In the genomic region with DNA sequence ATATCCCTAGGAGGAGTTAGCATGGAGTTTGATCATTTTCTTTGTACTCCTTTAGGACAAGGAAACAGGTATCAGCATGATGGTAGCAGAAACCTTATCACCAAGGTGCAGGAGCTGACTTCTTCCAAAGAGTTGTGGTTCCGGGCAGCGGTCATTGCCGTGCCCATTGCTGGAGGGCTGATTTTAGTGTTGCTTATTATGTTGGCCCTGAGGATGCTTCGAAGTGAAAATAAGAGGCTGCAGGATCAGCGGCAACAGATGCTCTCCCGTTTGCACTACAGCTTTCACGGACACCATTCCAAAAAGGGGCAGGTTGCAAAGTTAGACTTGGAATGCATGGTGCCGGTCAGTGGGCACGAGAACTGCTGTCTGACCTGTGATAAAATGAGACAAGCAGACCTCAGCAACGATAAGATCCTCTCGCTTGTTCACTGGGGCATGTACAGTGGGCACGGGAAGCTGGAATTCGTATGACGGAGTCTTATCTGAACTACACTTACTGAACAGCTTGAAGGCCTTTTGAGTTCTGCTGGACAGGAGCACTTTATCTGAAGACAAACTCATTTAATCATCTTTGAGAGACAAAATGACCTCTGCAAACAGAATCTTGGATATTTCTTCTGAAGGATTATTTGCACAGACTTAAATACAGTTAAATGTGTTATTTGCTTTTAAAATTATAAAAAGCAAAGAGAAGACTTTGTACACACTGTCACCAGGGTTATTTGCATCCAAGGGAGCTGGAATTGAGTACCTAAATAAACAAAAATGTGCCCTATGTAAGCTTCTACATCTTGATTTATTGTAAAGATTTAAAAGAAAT, we compare ENCODE assay signal across 2 cellular contexts.
TF ChIP-seq lines count a peak whose summit lies in the region.

No MANE protein-coding gene starts in this region.

TF ChIP-seq in SK-N-SH, 30 proteins besides CTCF, POLR2A, EP300 and RAD21 (continued from another document):
- TF ChIP-seq, protein P1, sequence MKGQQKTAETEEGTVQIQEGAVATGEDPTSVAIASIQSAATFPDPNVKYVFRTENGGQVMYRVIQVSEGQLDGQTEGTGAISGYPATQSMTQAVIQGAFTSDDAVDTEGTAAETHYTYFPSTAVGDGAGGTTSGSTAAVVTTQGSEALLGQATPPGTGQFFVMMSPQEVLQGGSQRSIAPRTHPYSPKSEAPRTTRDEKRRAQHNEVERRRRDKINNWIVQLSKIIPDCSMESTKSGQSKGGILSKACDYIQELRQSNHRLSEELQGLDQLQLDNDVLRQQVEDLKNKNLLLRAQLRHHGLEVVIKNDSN (IDR thresholded peaks at IDR 0.05; ENCODE audit: borderline replicate concordance, low read depth), result no peak
- TF ChIP-seq JUND (IDR thresholded peaks at IDR 0.05), result no peak
- TF ChIP-seq MEF2A (IDR thresholded peaks at IDR 0.05; ENCODE audit: borderline replicate concordance, low read depth), result no peak
- no peak for TF ChIP-seq NFIC (IDR thresholded peaks at IDR 0.05; ENCODE audit: borderline replicate concordance)
- TF ChIP-seq RCOR1 (IDR thresholded peaks at IDR 0.05; ENCODE audit: low read length), result peak; percentile 87
- TF ChIP-seq ELF1 (IDR thresholded peaks at IDR 0.05), result no peak
- no peak for TF ChIP-seq IRF3 (IDR thresholded peaks at IDR 0.05; ENCODE audit: low read depth, low read length)
- TF ChIP-seq YY1 (IDR thresholded peaks at IDR 0.05; ENCODE audit: low read depth), result no peak

TF ChIP-seq in SK-N-SH treated with all-trans-retinoic acid at 6 μM for 48 hours, 23 proteins besides CTCF, POLR2A, EP300 and RAD21 (continued from another document):
- TF ChIP-seq ZNF565 (CRISPR knock-in tag; conservative IDR thresholded peaks at IDR 0.05; ENCODE audit: low read depth), result no peak
- no peak for TF ChIP-seq ZNF8 (CRISPR knock-in tag; IDR thresholded peaks at IDR 0.05)
- TF ChIP-seq ISL1 (CRISPR knock-in tag; IDR thresholded peaks at IDR 0.05), result no peak
- no peak for TF ChIP-seq GLIS3 (CRISPR knock-in tag; IDR thresholded peaks at IDR 0.05)
- TF ChIP-seq TOX (CRISPR knock-in tag; IDR thresholded peaks at IDR 0.05; ENCODE audit: borderline replicate concordance), result no peak
- TF ChIP-seq ESRRG (CRISPR knock-in tag; IDR thresholded peaks at IDR 0.05), result no peak
- TF ChIP-seq BACH2 (CRISPR knock-in tag; IDR thresholded peaks at IDR 0.05; ENCODE audit: borderline replicate concordance), result no peak
- TF ChIP-seq ZNF70 (CRISPR knock-in tag; IDR thresholded peaks at IDR 0.05), result no peak
- TF ChIP-seq ZFP3 (CRISPR knock-in tag; IDR thresholded peaks at IDR 0.05), result no peak
